Comparison of ENCODE assay signal across 26 cellular contexts in the genomic region with DNA sequence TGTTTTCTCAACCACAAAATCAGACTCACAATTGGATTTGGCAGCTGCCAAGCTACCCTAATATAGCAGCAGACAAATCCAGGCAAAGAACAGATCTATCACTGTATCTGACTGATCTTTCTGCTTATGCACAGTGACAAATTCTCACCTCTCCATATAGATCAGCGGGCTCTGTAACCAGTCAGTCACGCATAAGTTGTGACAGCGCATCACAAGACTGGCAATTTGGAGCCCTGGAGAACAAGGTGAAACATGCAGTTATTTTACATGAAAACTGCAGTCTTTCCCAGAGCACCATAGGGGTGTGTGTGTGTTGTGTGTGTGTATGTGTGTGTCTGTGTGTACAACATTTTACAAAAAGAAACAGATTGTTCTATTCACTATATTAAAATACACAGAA.
"Had no signal": no experiment of that assay in that cellular context is flagged by ENCODE, and none has a peak within 500 bp of the region (broad histone marks: within the 10 kb centered on the region; RNA-seq: fewer than 3 reads in every experiment).

No MANE protein-coding gene starts in this region.

- H3K4me3 Mint-ChIP-seq: natural killer cell; nephron; neural crest cell; stimulated activated effector memory CD8-positive, alpha-beta T cell treated with anti-CD3 and anti-CD28 coated beads, Interleukin-12 subunit alpha, Interleukin-12 subunit beta, amount 100 ng/mL, for 72 hours; stimulated activated naive B cell treated with anti-CD40 and anti-IgM and Interleukin-4, amounts not matched to agents 10 μg/mL and 1 μg/mL and 100 μg/mL, for 72 hours; stimulated activated naive CD8-positive, alpha-beta T cell treated with anti-CD3 and anti-CD28 coated beads, Interleukin-15, Interleukin-2, amounts not matched to agents 100 ng/mL and 50 ng/mL, for 24 hours had no signal

- H3K27ac Mint-ChIP-seq: natural killer cell; nephron; stimulated activated effector memory CD8-positive, alpha-beta T cell treated with anti-CD3 and anti-CD28 coated beads, Interleukin-12 subunit alpha, Interleukin-12 subunit beta, amount 100 ng/mL, for 72 hours; stimulated activated naive B cell treated with anti-CD40 and anti-IgM and Interleukin-4, amounts not matched to agents 10 μg/mL and 1 μg/mL and 100 μg/mL, for 72 hours; stimulated activated naive CD8-positive, alpha-beta T cell treated with anti-CD3 and anti-CD28 coated beads, Interleukin-15, Interleukin-2, amounts not matched to agents 100 ng/mL and 50 ng/mL, for 24 hours had no signal

- H3K9me3 Mint-ChIP-seq: natural killer cell; nephron; neural crest cell; stimulated activated naive B cell treated with anti-CD40 and anti-IgM and Interleukin-4, amounts not matched to agents 10 μg/mL and 1 μg/mL and 100 μg/mL, for 72 hours; stimulated activated naive CD8-positive, alpha-beta T cell treated with anti-CD3 and anti-CD28 coated beads, Interleukin-15, Interleukin-2, amounts not matched to agents 100 ng/mL and 50 ng/mL, for 24 hours had no signal

- H3K27me3 Mint-ChIP-seq: stimulated activated naive B cell treated with anti-CD40 and anti-IgM and Interleukin-4, amounts not matched to agents 10 μg/mL and 1 μg/mL and 100 μg/mL, for 72 hours; stimulated activated naive CD8-positive, alpha-beta T cell treated with anti-CD3 and anti-CD28 coated beads, Interleukin-15, Interleukin-2, amounts not matched to agents 100 ng/mL and 50 ng/mL, for 24 hours had no signal

- H3K4me3 ChIP-seq: pancreas, prostate gland, right lobe of liver, sigmoid colon, stomach, thoracic aorta, thyroid gland, tibial nerve, upper lobe of left lung, vagina had no signal

- H3K4me1 Mint-ChIP-seq: natural killer cell; nephron; neural crest cell; stimulated activated effector memory CD8-positive, alpha-beta T cell treated with anti-CD3 and anti-CD28 coated beads, Interleukin-12 subunit alpha, Interleukin-12 subunit beta, amount 100 ng/mL, for 72 hours; stimulated activated naive B cell treated with anti-CD40 and anti-IgM and Interleukin-4, amounts not matched to agents 10 μg/mL and 1 μg/mL and 100 μg/mL, for 72 hours had no signal

- H3K36me3 Mint-ChIP-seq: natural killer cell; stimulated activated effector memory CD8-positive, alpha-beta T cell treated with anti-CD3 and anti-CD28 coated beads, Interleukin-12 subunit alpha, Interleukin-12 subunit beta, amount 100 ng/mL, for 72 hours; stimulated activated naive B cell treated with anti-CD40 and anti-IgM and Interleukin-4, amounts not matched to agents 10 μg/mL and 1 μg/mL and 100 μg/mL, for 72 hours had no signal

- H3K27me3 ChIP-seq: neutrophil, right lobe of liver, stomach, thyroid gland, tibial nerve, upper lobe of left lung, vagina had no signal

- DNase-seq: natural killer cell; nucleus accumbens; pancreas; right cardiac atrium; right lobe of liver; sigmoid colon; small intestine; stimulated activated CD4-positive, alpha-beta T cell treated with anti-CD3 and anti-CD28 coated beads, Interleukin-15, amount 100 ng/mL, for 24 hours; stimulated activated CD4-positive, alpha-beta T cell treated with anti-CD3 and anti-CD28 coated beads, Interleukin-2, amount 100 ng/mL, for 24 hours; stimulated activated CD4-positive, alpha-beta T cell treated with anti-CD3 and anti-CD28 coated beads, Interleukin-2, amount 100 ng/mL, for 48 hours; stimulated activated CD4-positive, alpha-beta T cell treated with anti-CD3 and anti-CD28 coated beads, Interleukin-4, amount 100 ng/mL, for 24 hours; stimulated activated naive B cell treated with anti-CD40 and anti-IgM and Interleukin-4, amounts not matched to agents 10 μg/mL and 1 μg/mL and 100 μg/mL, for 72 hours; stimulated activated naive CD4-positive, alpha-beta T cell treated with Interleukin-2 at 50 U/mL for 16 hours; stomach; thyroid gland; trophoblast cell; upper lobe of left lung had no signal

- H3K36me3 ChIP-seq: neutrophil, pancreas, prostate gland, right lobe of liver, sigmoid colon, stomach, thoracic aorta, thyroid gland, tibial nerve, upper lobe of left lung, vagina had no signal

- H3K9me3 ChIP-seq: neutrophil, pancreas, prostate gland, right lobe of liver, sigmoid colon, stomach, thoracic aorta, thyroid gland, tibial nerve, upper lobe of left lung, vagina had no signal

- H3K27ac ChIP-seq: neutrophil, pancreas, prostate gland, right lobe of liver, sigmoid colon, stomach, thoracic aorta, thyroid gland, tibial nerve, upper lobe of left lung, vagina had no signal
